In the genomic region with DNA sequence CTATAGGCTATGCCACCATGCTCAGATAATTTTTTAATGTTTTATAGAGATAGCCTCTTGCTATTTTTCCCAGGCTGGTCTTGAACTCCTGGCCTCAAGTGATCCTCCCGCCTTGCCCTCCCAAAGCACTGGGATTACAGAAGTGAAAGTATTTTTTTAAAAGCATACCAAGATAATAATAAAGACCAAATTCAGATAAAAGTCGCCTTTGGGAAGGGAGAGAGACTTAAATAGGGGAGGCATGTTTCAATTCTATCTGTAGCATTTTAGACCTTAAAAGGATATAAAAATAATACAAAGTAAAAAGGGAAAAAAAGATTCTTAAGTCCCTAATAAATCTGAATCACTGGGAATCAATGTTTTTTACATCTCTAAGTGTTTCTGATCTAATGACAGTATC, we compare ENCODE assay signal across 15 cellular contexts.
DNase-seq lines count a peak whose midpoint lies in the region; ATAC-seq and TF ChIP-seq lines count a peak whose summit lies in the region.
"Had no signal": no experiment of that assay in that cellular context is flagged by ENCODE, and none has a peak within 500 bp of the region (broad histone marks: within the 10 kb centered on the region; RNA-seq: fewer than 3 reads in every experiment).

No MANE protein-coding gene starts in this region.

- H3K27me3 ChIP-seq in left ventricle myocardium inferior (ENCODE audit: low read depth) (no peaks in the 10 kb centered on the region), muscle layer of duodenum (ENCODE audit: low read depth, low read length) (no peaks in the 10 kb centered on the region), uterus (no peaks in the 10 kb centered on the region)
- H3K27me3 ChIP-seq: left lung, ovary had no signal

- no peaks in the 10 kb centered on the region for H3K27me3 Mint-ChIP-seq in central memory CD8-positive, alpha-beta T cell

- no peak for TF ChIP-seq CTCF in left ventricle myocardium inferior (IDR thresholded peaks at IDR 0.05; ENCODE audit: borderline replicate concordance)
- TF ChIP-seq CTCF in uterus (IDR thresholded peaks at IDR 0.05), result no peak

- no peaks in the 10 kb centered on the region for H3K9me3 Mint-ChIP-seq in central memory CD8-positive, alpha-beta T cell

- H3K4me3 ChIP-seq in left ventricle myocardium inferior, result peak overlapping the region; percentile 28
- H3K4me3 ChIP-seq in muscle layer of duodenum (ENCODE audit: low read depth in 1 of 2, low read length in 2 of 2), result no peak overlapping the region
- no peak overlapping the region for H3K4me3 ChIP-seq in uterus
- H3K4me3 ChIP-seq: left lung, ovary, PC-9 had no signal

- H3K27ac ChIP-seq in left ventricle myocardium inferior (replicated peaks) (peak overlapping the region; percentile 84), muscle layer of duodenum (ENCODE audit: low read length) (peak overlapping the region; percentile 81), uterus (peak overlapping the region; percentile 48 to 91)
- H3K27ac ChIP-seq: ovary, PC-9 had no signal

- H3K27ac Mint-ChIP-seq in central memory CD8-positive, alpha-beta T cell (ENCODE audit: low read depth), result peak overlapping the region; percentile 99
- H3K27ac Mint-ChIP-seq: B cell had no signal

- H3K4me3 Mint-ChIP-seq in central memory CD8-positive, alpha-beta T cell, result peak overlapping the region; percentile 75
- H3K4me3 Mint-ChIP-seq: B cell had no signal

- DNase-seq in left ventricle myocardium inferior, result no peak
- DNase-seq in left ventricle myocardium superior, result no peak
- no peak for DNase-seq in central memory CD8-positive, alpha-beta T cell (ENCODE audit: low spot score in 2 of 2)
- DNase-seq in uterus, result no peak
- DNase-seq in NCI-H1417 treated with DMSO at 0.1 percent for 48 hours (lab: John Stamatoyannopoulos, UW), result no peak
- DNase-seq in activated CD4-positive, CD25-positive, alpha-beta regulatory T cell treated with anti-CD3 and anti-CD28 coated beads, Interleukin-2, amount 50 U/mL, for 72 hours, result no peak
- DNase-seq in left colon, result no peak
- DNase-seq: effector CD4-positive, alpha-beta T cell; head of caudate nucleus; left lung; ovary; PC-9; stimulated activated naive CD8-positive, alpha-beta T cell treated with anti-CD3 and anti-CD28 coated beads, Interleukin-15, Interleukin-2, amounts not matched to agents 100 U/mL and 50 U/mL, for 24 hours had no signal

- H3K4me1 Mint-ChIP-seq in central memory CD8-positive, alpha-beta T cell, result peaks cover 72% of the 10 kb centered on the region
- H3K4me1 Mint-ChIP-seq: B cell had no signal

- no peak for TF ChIP-seq POLR2A in uterus (IDR thresholded peaks at IDR 0.05)

- H3K9me3 ChIP-seq in left ventricle myocardium inferior (replicated peaks) (peaks cover 6% of the 10 kb centered on the region), muscle layer of duodenum (ENCODE audit: control insufficient read depth in 1 of 2, low read length in 2 of 2) (no peaks in the 10 kb centered on the region), uterus (no peaks in the 10 kb centered on the region)
- H3K9me3 ChIP-seq: left lung, ovary had no signal

- H3K36me3 ChIP-seq in left ventricle myocardium inferior (peaks cover 3% of the 10 kb centered on the region), muscle layer of duodenum (ENCODE audit: control insufficient read depth in 1 of 2, insufficient read depth in 2 of 2, low read length in 2 of 2) (peaks cover 3 to 10% of the 10 kb centered on the region in 2 donors), uterus (no peaks in the 10 kb centered on the region)
- H3K36me3 ChIP-seq: left lung, ovary had no signal

- ATAC-seq in left ventricle myocardium superior (no peak), left colon (no peak)
- ATAC-seq in central memory CD8-positive, alpha-beta T cell (replicated peaks; ENCODE audit: extremely low read depth, poor library complexity, severe bottlenecking), result no peak
- ATAC-seq: left lung had no signal

- intact Hi-C loops in left ventricle myocardium inferior (cut with micrococcal nuclease) (no loop called here), left ventricle myocardium superior (cut with micrococcal nuclease) (no loop called here), uterus (cut with DNase I; ENCODE audit: low total_unique reads) (no loop called here), left colon (cut with DNase I, micrococcal nuclease) (no loop called here)

- peaks cover 11% of the 10 kb centered on the region for H3K36me3 Mint-ChIP-seq in central memory CD8-positive, alpha-beta T cell (ENCODE audit: insufficient read depth)

- H3K4me1 ChIP-seq in left ventricle myocardium inferior (peaks cover 49% of the 10 kb centered on the region), muscle layer of duodenum (ENCODE audit: control insufficient read depth in 1 of 2, insufficient read depth in 2 of 2, low read length in 2 of 2) (peaks cover 5 to 10% of the 10 kb centered on the region in 2 donors), uterus (peaks cover 0 to 12% of the 10 kb centered on the region in 2 donors)
